In the genomic region with DNA sequence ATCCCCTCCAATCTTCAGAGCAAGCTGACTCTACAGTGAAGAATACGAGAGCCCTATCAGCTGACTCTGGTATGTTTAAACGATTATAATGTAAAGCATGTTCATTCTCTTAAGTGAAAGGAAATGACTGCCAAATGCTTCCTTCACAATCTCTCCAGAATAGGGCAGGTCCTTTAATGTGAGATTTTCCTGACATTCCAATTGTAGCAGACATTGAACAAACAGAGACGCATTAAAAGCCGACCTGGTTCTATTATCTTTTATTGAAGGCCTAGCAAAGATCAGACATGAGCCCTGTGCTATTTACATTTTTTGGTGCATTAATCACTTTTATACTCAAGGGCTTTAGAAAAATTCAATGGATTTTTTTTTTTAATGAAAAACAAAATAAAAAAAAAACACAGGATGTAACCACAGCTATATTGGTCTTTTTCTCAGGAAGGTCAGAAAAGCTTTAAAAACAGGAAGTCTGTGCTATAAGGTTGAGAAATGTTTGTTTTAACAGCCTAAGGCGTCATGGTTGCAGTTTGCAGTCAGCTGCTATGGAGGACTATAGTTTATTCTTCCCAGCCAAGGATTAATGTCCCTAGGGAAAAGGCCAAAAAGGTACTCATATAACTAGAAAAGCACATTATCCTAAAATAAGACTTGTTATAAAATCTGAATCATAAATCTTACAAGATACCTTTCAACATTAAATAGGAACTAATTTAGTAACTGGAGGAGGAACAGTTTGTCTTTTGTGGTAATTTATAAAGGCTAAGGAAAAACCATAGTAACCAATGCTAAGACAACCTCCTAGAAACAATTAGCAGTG, we compare ENCODE assay signal across 1 cellular context.
TF ChIP-seq lines count a peak whose summit lies in the region.

No MANE protein-coding gene starts in this region.

TF ChIP-seq in GM12878, 131 proteins besides CTCF, POLR2A, EP300 and RAD21 (continued from another document):
- TF ChIP-seq, protein P1, sequence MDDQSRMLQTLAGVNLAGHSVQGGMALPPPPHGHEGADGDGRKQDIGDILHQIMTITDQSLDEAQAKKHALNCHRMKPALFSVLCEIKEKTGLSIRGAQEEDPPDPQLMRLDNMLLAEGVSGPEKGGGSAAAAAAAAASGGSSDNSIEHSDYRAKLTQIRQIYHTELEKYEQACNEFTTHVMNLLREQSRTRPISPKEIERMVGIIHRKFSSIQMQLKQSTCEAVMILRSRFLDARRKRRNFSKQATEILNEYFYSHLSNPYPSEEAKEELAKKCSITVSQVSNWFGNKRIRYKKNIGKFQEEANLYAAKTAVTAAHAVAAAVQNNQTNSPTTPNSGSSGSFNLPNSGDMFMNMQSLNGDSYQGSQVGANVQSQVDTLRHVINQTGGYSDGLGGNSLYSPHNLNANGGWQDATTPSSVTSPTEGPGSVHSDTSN (IDR thresholded peaks at IDR 0.05; ENCODE audit: insufficient replicate concordance, low read depth, low read length): no peak
- TF ChIP-seq BHLHE40 (IDR thresholded peaks at IDR 0.05; ENCODE audit: borderline replicate concordance in 1 of 2, low read depth in 2 of 2, low read length in 1 of 2): no peak
- no peak for TF ChIP-seq SMAD5 (IDR thresholded peaks at IDR 0.05; ENCODE audit: low read depth)
- TF ChIP-seq SMARCA5 (IDR thresholded peaks at IDR 0.05): no peak
- no peak for TF ChIP-seq FOXK2 (IDR thresholded peaks at IDR 0.05)
- TF ChIP-seq IKZF2 (IDR thresholded peaks at IDR 0.05): peak; percentile 76 to 78
- peak; percentile 74 for TF ChIP-seq MEF2B (IDR thresholded peaks at IDR 0.05; ENCODE audit: partially characterized antibody, poor library complexity, severe bottlenecking)
- TF ChIP-seq, protein P2, sequence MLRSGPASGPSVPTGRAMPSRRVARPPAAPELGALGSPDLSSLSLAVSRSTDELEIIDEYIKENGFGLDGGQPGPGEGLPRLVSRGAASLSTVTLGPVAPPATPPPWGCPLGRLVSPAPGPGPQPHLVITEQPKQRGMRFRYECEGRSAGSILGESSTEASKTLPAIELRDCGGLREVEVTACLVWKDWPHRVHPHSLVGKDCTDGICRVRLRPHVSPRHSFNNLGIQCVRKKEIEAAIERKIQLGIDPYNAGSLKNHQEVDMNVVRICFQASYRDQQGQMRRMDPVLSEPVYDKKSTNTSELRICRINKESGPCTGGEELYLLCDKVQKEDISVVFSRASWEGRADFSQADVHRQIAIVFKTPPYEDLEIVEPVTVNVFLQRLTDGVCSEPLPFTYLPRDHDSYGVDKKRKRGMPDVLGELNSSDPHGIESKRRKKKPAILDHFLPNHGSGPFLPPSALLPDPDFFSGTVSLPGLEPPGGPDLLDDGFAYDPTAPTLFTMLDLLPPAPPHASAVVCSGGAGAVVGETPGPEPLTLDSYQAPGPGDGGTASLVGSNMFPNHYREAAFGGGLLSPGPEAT (IDR thresholded peaks at IDR 0.05; ENCODE audit: low read depth): peak; percentile 67; the same call in 1 of the 2 replicates
- TF ChIP-seq TBL1XR1 (IDR thresholded peaks at IDR 0.05; ENCODE audit: low read depth, low read length): no peak
- no peak for TF ChIP-seq MTA3 (IDR thresholded peaks at IDR 0.05; ENCODE audit: borderline replicate concordance, low read length)
- TF ChIP-seq, protein P3, sequence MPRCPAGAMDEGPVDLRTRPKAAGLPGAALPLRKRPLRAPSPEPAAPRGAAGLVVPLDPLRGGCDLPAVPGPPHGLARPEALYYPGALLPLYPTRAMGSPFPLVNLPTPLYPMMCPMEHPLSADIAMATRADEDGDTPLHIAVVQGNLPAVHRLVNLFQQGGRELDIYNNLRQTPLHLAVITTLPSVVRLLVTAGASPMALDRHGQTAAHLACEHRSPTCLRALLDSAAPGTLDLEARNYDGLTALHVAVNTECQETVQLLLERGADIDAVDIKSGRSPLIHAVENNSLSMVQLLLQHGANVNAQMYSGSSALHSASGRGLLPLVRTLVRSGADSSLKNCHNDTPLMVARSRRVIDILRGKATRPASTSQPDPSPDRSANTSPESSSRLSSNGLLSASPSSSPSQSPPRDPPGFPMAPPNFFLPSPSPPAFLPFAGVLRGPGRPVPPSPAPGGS (IDR thresholded peaks at IDR 0.05; ENCODE audit: borderline replicate concordance, insufficient read depth, low read depth, low read length, poor library complexity, severe bottlenecking): no peak
- TF ChIP-seq MTA2 (IDR thresholded peaks at IDR 0.05; ENCODE audit: low read depth): peak; percentile 28; the same call in 1 of the 2 replicates
- TF ChIP-seq HDAC2 (IDR thresholded peaks at IDR 0.05): no peak
- no peak for TF ChIP-seq ZNF24 (IDR thresholded peaks at IDR 0.05)
- no peak for TF ChIP-seq STAT1 (conservative IDR thresholded peaks at IDR 0.05)
